Comparison of ENCODE assay signal across 23 cellular contexts in genomic region chr7:51275532-51275931, GRCh38. TPM values are rescaled to one million over a fixed set of nuclear protein-coding genes. Genes with fewer than 3 reads are reported as not detected.
DNase-seq lines count a peak whose midpoint lies in the region; ATAC-seq and TF ChIP-seq lines count a peak whose summit lies in the region.
"Had no signal": no experiment of that assay in that cellular context is flagged by ENCODE, and none has a peak within 500 bp of the region (broad histone marks: within the 10 kb centered on the region; RNA-seq: fewer than 3 reads in every experiment).

No MANE protein-coding gene starts in this region.

- H3K18ac ChIP-seq in H9 (ENCODE audit: insufficient read length, low read depth, low read length), result no peak overlapping the region

- no peaks in the 10 kb centered on the region for H3K36me3 ChIP-seq in gastrocnemius medialis
- H3K36me3 ChIP-seq: neutrophil had no signal

- no peak overlapping the region for H4K8ac ChIP-seq in H9 (replicated peaks; ENCODE audit: insufficient read length, low read depth, low read length)

- peaks cover 9% of the 10 kb centered on the region; the same call in 1 of the 2 replicates for H3K79me2 ChIP-seq in H9 (ENCODE audit: insufficient read depth, low read length)

- no peak overlapping the region for H2AK5ac ChIP-seq in H9 (ENCODE audit: insufficient read length, low read length)

- no peak overlapping the region for H2BK12ac ChIP-seq in H9 (ENCODE audit: insufficient read length, low read depth, low read length)

- H3K4me3 Mint-ChIP-seq in H9 (no peak overlapping the region), mesothelial cell of epicardium (no peak overlapping the region)
- H3K4me3 Mint-ChIP-seq: activated naive CD4-positive, alpha-beta T cell treated with anti-CD3 and anti-CD28 coated beads, Interleukin-2, amount 50 U/mL, for 24 hours; activated T-cell treated with anti-CD3 and anti-CD28 coated beads, Interleukin-2, amount 50 U/mL, for 4 hours; CD4-positive, alpha-beta memory T cell; endodermal cell had no signal

- no peak overlapping the region for H3T11ph ChIP-seq in H9 (ENCODE audit: low read length)

- no peak overlapping the region for H3K4ac ChIP-seq in H9 (ENCODE audit: low read depth, low read length)

- H4K20me1 ChIP-seq in H9 (ENCODE audit: control insufficient read depth, insufficient read depth, insufficient read length), result no peaks in the 10 kb centered on the region

- WGBS in H9 (ENCODE audit: extremely low coverage, insufficient read length, low lambda C conversion rate), result no CpG with 5 or more reads among the region's 9 CpGs

- no peak overlapping the region for H4K91ac ChIP-seq in H9 (ENCODE audit: insufficient read length, low read depth, low read length)

- H3K27me3 ChIP-seq in H9 (ENCODE audit: insufficient read depth, low read length) (no peaks in the 10 kb centered on the region), gastrocnemius medialis (no peaks in the 10 kb centered on the region)
- H3K27me3 ChIP-seq: testis had no signal

- no peak overlapping the region for H3K4me3 ChIP-seq in gastrocnemius medialis
- H3K4me3 ChIP-seq: testis had no signal

- H3K27me3 Mint-ChIP-seq in H9 (ENCODE audit: low read depth), result no peaks in the 10 kb centered on the region
- peaks cover 2% of the 10 kb centered on the region for H3K27me3 Mint-ChIP-seq in mesothelial cell of epicardium (ENCODE audit: low read depth)

- no peak overlapping the region for H2AFZ ChIP-seq in H9 (ENCODE audit: low read length)

- no peak overlapping the region for H2BK15ac ChIP-seq in H9 (ENCODE audit: low read depth, low read length)

- H4K5ac ChIP-seq in H9 (ENCODE audit: insufficient read length, low read depth, low read length), result no peak overlapping the region

- H3K56ac ChIP-seq in H9 (ENCODE audit: insufficient read length, low read depth, low read length), result no peak overlapping the region

- H3K27ac Mint-ChIP-seq in H9 (peak overlapping the region in 2 of 3 experiments; percentile 41 to 80; a peak in 2 of 7 replicates), mesothelial cell of epicardium (peak overlapping the region; percentile 80)
- H3K27ac Mint-ChIP-seq: activated naive CD4-positive, alpha-beta T cell treated with anti-CD3 and anti-CD28 coated beads, Interleukin-2, amount 50 U/mL, for 24 hours; CD4-positive, alpha-beta memory T cell; endodermal cell had no signal

- H3K14ac ChIP-seq in H9 (ENCODE audit: insufficient read depth, low read length), result no peak overlapping the region

- H3K9ac ChIP-seq in H9 (ENCODE audit: extremely low read depth, insufficient read length, low read length), result no peak overlapping the region

- in situ Hi-C loops in gastrocnemius medialis (cut with MboI; ENCODE audit: low sequenced_read_pairs in 4 of 4), result no loop called here

- H3K4me2 ChIP-seq in H9 (ENCODE audit: insufficient read depth, insufficient read length, low read length), result no peak overlapping the region

- no peaks in the 10 kb centered on the region for H3K9me3 Mint-ChIP-seq in H9
- H3K9me3 Mint-ChIP-seq in mesothelial cell of epicardium, result no peaks in the 10 kb centered on the region
- H3K9me3 Mint-ChIP-seq: activated T-cell treated with anti-CD3 and anti-CD28 coated beads, Interleukin-2, amount 50 U/mL, for 4 hours; endodermal cell had no signal

- H3K4me1 ChIP-seq in H9 (ENCODE audit: insufficient read depth, low read length) (peaks cover 5% of the 10 kb centered on the region; the same call in 1 of the 2 replicates), gastrocnemius medialis (peaks cover 48 to 59% of the 10 kb centered on the region in 2 donors)
- H3K4me1 ChIP-seq: testis had no signal

- no peak overlapping the region for H3K27ac ChIP-seq in H9 (ENCODE audit: insufficient read length, low read depth, low read length)
- H3K27ac ChIP-seq in gastrocnemius medialis, result peak overlapping the region; percentile 92 to 97 (median 94)
- H3K27ac ChIP-seq: neutrophil, testis had no signal

- TF ChIP-seq POLR2A in gastrocnemius medialis (IDR thresholded peaks at IDR 0.05), result no peak

- ATAC-seq in gastrocnemius medialis (no peak), GM21423 (IDR thresholded peaks at IDR 0.05; ENCODE audit: unreplicated experiment) (no peak)
- ATAC-seq: activated CD4-positive, CD25-positive, alpha-beta regulatory T cell treated with anti-CD3 and anti-CD28 coated beads, Interleukin-2, amount 50 U/mL, for 24 hours; activated T-cell treated with anti-CD3 and anti-CD28 coated beads, Interleukin-2, amount 50 U/mL, for 4 hours; left lobe of liver; right cardiac atrium; SK-N-SH treated with all-trans-retinoic acid at 6 μM for 48 hours had no signal

- H3K23ac ChIP-seq in H9 (ENCODE audit: insufficient read length, low read depth, low read length), result no peak overlapping the region

- no peaks in the 10 kb centered on the region for H3K23me2 ChIP-seq in H9 (ENCODE audit: insufficient read length, low read depth, low read length, poor library complexity, severe bottlenecking)

- peaks cover 6% of the 10 kb centered on the region for H3K79me1 ChIP-seq in H9 (ENCODE audit: insufficient read depth, low read depth, low read length, poor library complexity, severe bottlenecking)

- H2BK20ac ChIP-seq in H9 (ENCODE audit: low read depth, low read length, poor library complexity, severe bottlenecking), result no peak overlapping the region

- H2BK120ac ChIP-seq in H9 (ENCODE audit: low read depth, low read length, poor library complexity, severe bottlenecking), result no peak overlapping the region

- H3K4me1 Mint-ChIP-seq in H9 (peaks cover 54 to 57% of the 10 kb centered on the region in 2 experiments), mesothelial cell of epicardium (peaks cover 13% of the 10 kb centered on the region)
- H3K4me1 Mint-ChIP-seq: activated naive CD4-positive, alpha-beta T cell treated with anti-CD3 and anti-CD28 coated beads, Interleukin-2, amount 50 U/mL, for 24 hours; CD4-positive, alpha-beta memory T cell had no signal

- intact Hi-C loops in gastrocnemius medialis (cut with DNase I; ENCODE audit: low total_unique reads), result no loop called here

- no peak overlapping the region for H2BK5ac ChIP-seq in H9 (ENCODE audit: insufficient read length, low read length)

- H3K36me3 Mint-ChIP-seq in H9 (ENCODE audit: insufficient read depth in 1 of 3, low read depth in 3 of 3) (peaks cover 0 to 2% (median 0%) of the 10 kb centered on the region in 3 experiments; a peak in 1 of 7 replicates), mesothelial cell of epicardium (no peaks in the 10 kb centered on the region)
- H3K36me3 Mint-ChIP-seq: activated naive CD4-positive, alpha-beta T cell treated with anti-CD3 and anti-CD28 coated beads, Interleukin-2, amount 50 U/mL, for 24 hours; CD4-positive, alpha-beta memory T cell had no signal

- TF ChIP-seq CTCF in H9 (conservative IDR thresholded peaks at IDR 0.05) (no peak), mesothelial cell of epicardium (IDR thresholded peaks at IDR 0.05; ENCODE audit: unreplicated experiment) (no peak), gastrocnemius medialis (IDR thresholded peaks at IDR 0.05 in 4 of 5, conservative IDR thresholded peaks at IDR 0.05 in 1 of 5) (no peak)

- H3K9me3 ChIP-seq in H9 (ENCODE audit: control insufficient read depth, low read depth, low read length), result no peaks in the 10 kb centered on the region
- no peaks in the 10 kb centered on the region for H3K9me3 ChIP-seq in gastrocnemius medialis
- H3K9me3 ChIP-seq: neutrophil, testis had no signal

- DNase-seq in H9 (no peak), amygdala (lab: John Stamatoyannopoulos, UW) (peak in 29 of 56 donors; percentile 29 to 73 (median 58)), mesothelial cell of epicardium (ENCODE audit: low spot score in 2 of 2, unreplicated experiment in 2 of 2) (no peak), gastrocnemius medialis (no peak), SKM-1 (lab: John Stamatoyannopoulos, UW; ENCODE audit: unreplicated experiment) (no peak)
- no peak for DNase-seq in stimulated activated CD4-positive, alpha-beta T cell treated with anti-CD3 and anti-CD28 coated beads, Interleukin-2, amount 100 ng/mL, for 48 hours
- DNase-seq: activated CD8-positive, alpha-beta memory T cell treated with anti-CD3 and anti-CD28 coated beads for 24 hours; activated T-cell treated with anti-CD3 and anti-CD28 coated beads, Interleukin-2, amount 50 U/mL, for 4 hours; CD4-positive, alpha-beta memory T cell; DMS153; endodermal cell; IMR-90; NCI-H1436 treated with DMSO at 0.1 percent for 48 hours; right cardiac atrium; stimulated activated CD4-positive, alpha-beta T cell treated with anti-CD3 and anti-CD28 coated beads, Interleukin-15, amount 100 ng/mL, for 24 hours; testis had no signal

RNA-seq across cellular contexts. Expression of gene COBL, which starts 41.1 kb away (rescaled TPM):
- total RNA-seq in H9 (2021) (52.3 and 52.7 TPM in 2 replicates), mesothelial cell of epicardium (0.66 to 1.2 TPM (median 0.75 TPM) in 3 replicates), gastrocnemius medialis (100 to 1,000 TPM in 2 of 4 donors, 10 to 100 TPM in 2; 82.1 to 170 (median 124) TPM)
- total RNA-seq: CD4-positive, alpha-beta memory T cell; RPMI7951 had no signal

Comparison
In these comparisons a context has a peak if more than half of its experiments do, and no peak if none do; other contexts are left out.
1. DNase-seq: peak in amygdala (29 of 56); none in H9 (single experiment), mesothelial cell of epicardium (0 of 2), gastrocnemius medialis (0 of 2), SKM-1 (single experiment) and stimulated activated CD4-positive, alpha-beta T cell treated with anti-CD3 and anti-CD28 coated beads, Interleukin-2, amount 100 ng/mL, for 48 hours (0 of 2).
2. RNA of gene COBL, which starts 41.1 kb away (total RNA-seq): 82.1 to 170 TPM in gastrocnemius medialis and 52.3 to 52.7 TPM in H9; 0.66 to 1.2 TPM in mesothelial cell of epicardium; every median in the first group is over 10 times any median in the second.